ENCODE assay signal across 23 cellular contexts in genomic region chr17:36837193-36837592, GRCh38.
"Had no signal": no experiment of that assay in that cellular context is flagged by ENCODE, and none has a peak within 500 bp of the region (broad histone marks: within the 10 kb centered on the region; RNA-seq: fewer than 3 reads in every experiment).

No MANE protein-coding gene starts in this region.

- H3K4me1 ChIP-seq: SJSA1 had no signal

- DNase-seq: IMR-90, Kasumi-1, MM.1S, NCI-H1092 treated with DMSO at 0.1 percent for 48 hours, NCI-H187, NCI-H2029, NCI-H2081 treated with DMSO at 0.1 percent for 48 hours, NCI-H2171, NCI-H226, NCI-H446, NCI-H510A, NCI-H524 treated with DMSO at 0.1 percent for 48 hours, Right ventricle myocardium superior, RPMI8226, SIG-M5, SW 1271, T-cell had no signal

- ATAC-seq: HepG2, K562, T-cell had no signal

- FAIRE-seq: HepG2, K562, RCC 7860 had no signal

- H3K36me3 ChIP-seq: SJSA1 had no signal

- H3K9ac ChIP-seq: KMS-11 had no signal

- H3K4me2 ChIP-seq: KMS-11 had no signal

- H3K4me3 ChIP-seq: K562, SJSA1, SK-N-MC had no signal

- H3K27me3 ChIP-seq: SJSA1 had no signal

- H3K9me3 ChIP-seq: SJSA1 had no signal

- H3K27ac ChIP-seq: KMS-11, SJSA1, SK-N-MC had no signal
